ENCODE assay signal across 8 cellular contexts in the genomic region with DNA sequence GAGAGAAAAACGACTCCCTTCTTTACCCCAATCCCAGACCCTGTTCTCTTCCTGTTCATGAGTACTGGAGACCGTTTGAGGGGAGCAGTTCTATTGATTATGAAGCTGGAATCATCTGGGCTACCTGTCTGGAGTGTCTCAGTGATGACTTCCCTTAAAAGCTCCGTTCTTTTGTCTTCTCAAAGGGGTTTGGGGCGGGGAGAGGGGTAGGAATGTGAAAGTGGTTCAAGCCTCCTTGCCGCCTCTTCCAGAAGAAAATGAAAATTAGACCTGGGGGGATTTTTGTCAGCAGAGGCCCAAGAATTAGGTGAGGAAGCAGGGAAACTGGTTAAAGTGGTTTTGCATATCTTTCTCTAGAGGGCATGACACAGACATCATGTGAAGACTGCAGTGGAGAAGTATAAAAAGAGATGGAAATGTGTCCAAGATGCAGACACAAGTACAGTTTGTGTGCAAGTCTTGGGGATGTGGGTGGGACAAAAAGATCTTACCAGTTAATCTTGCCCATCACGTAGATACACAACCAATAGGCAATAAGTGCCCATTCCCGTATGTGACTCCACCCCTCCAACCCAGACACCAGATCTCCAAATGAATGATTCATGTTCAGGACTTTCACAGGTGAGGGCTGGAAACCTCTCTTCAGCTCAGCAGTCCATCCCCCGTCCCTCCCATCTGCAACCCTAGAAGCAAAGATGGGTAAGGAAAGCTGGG. TPM values are rescaled to one million over a fixed set of nuclear protein-coding genes. Genes with fewer than 3 reads are reported as not detected.
A peak's percentile ranks its signal among the peaks of the same experiment; 100 is the strongest.
DNase-seq lines count a peak whose midpoint lies in the region; ATAC-seq and TF ChIP-seq lines count a peak whose summit lies in the region.

No MANE protein-coding gene starts in this region.

- H3K9me3 Mint-ChIP-seq in CD14-positive monocyte, result peaks cover 0 to 1% (median 0%) of the 10 kb centered on the region in 7 donors
- no peaks in the 10 kb centered on the region for H3K9me3 Mint-ChIP-seq in activated CD4-positive, alpha-beta memory T cell treated with anti-CD3 and anti-CD28 coated beads for 36 hours
- H3K9me3 Mint-ChIP-seq in naive thymus-derived CD4-positive, alpha-beta T cell, result no peaks in the 10 kb centered on the region

- no peaks in the 10 kb centered on the region for H3K9me3 ChIP-seq in right atrium auricular region
- H3K9me3 ChIP-seq in naive thymus-derived CD4-positive, alpha-beta T cell (ENCODE audit: control insufficient read depth in 2 of 3, low read length in 3 of 3), result no peaks in the 10 kb centered on the region
- no peaks in the 10 kb centered on the region for H3K9me3 ChIP-seq in effector memory CD4-positive, alpha-beta T cell (ENCODE audit: control insufficient read depth, low read length)

- intact Hi-C loops in CD14-positive monocyte (cut with micrococcal nuclease), result loop anchor here in 1 of 2 donors (5.0 to 10.0 kb wide), 3 partner anchors 40 to 248 kb away; partner anchors contain the start of gene BOLA1
- intact Hi-C loops in activated CD4-positive, alpha-beta memory T cell treated with anti-CD3 and anti-CD28 coated beads for 36 hours (cut with micrococcal nuclease), result loop anchor here (5.0 kb wide), 1 partner anchor 75 kb away; the partner anchor contains the start of gene OTUD7B
- intact Hi-C loops in naive thymus-derived CD4-positive, alpha-beta T cell (cut with micrococcal nuclease), result loop anchor here in 1 of 2 donors (1.0 kb wide), 1 partner anchor 10 kb away; the partner anchor contains the start of gene SF3B4

- TF ChIP-seq CTCF in CD14-positive monocyte (IDR thresholded peaks at IDR 0.05), result no peak
- peak in 1 of 2 donors; percentile 10 for TF ChIP-seq CTCF in right atrium auricular region (IDR thresholded peaks at IDR 0.05)

- no peaks in the 10 kb centered on the region for H3K36me3 ChIP-seq in right atrium auricular region
- no peaks in the 10 kb centered on the region for H3K36me3 ChIP-seq in naive thymus-derived CD4-positive, alpha-beta T cell (ENCODE audit: control insufficient read depth in 2 of 3, insufficient read depth in 3 of 3, low read length in 3 of 3)
- no peaks in the 10 kb centered on the region for H3K36me3 ChIP-seq in effector memory CD4-positive, alpha-beta T cell (ENCODE audit: control insufficient read depth, insufficient read depth, low read length)

- H3K27ac Mint-ChIP-seq in CD14-positive monocyte, result peak overlapping the region in 5 of 7 donors; percentile 11 to 90 (median 58)
- peak overlapping the region; percentile 25 for H3K27ac Mint-ChIP-seq in activated CD4-positive, alpha-beta memory T cell treated with anti-CD3 and anti-CD28 coated beads for 36 hours
- peak overlapping the region in 3 of 9 donors; percentile 23 to 75 (median 23) for H3K27ac Mint-ChIP-seq in naive thymus-derived CD4-positive, alpha-beta T cell

- no peak overlapping the region for H3K4me3 Mint-ChIP-seq in CD14-positive monocyte
- no peak overlapping the region for H3K4me3 Mint-ChIP-seq in activated CD4-positive, alpha-beta memory T cell treated with anti-CD3 and anti-CD28 coated beads for 36 hours
- peak overlapping the region in 1 of 10 donors; percentile 56 for H3K4me3 Mint-ChIP-seq in naive thymus-derived CD4-positive, alpha-beta T cell

- CTCF ChIA-PET in activated CD4-positive, alpha-beta memory T cell treated with anti-CD3 and anti-CD28 coated beads for 36 hours (lab: Charles Lee), result no interaction called here
- CTCF ChIA-PET in naive thymus-derived CD4-positive, alpha-beta T cell (lab: Charles Lee), result no interaction called here

- peaks cover 0 to 11% (median 0%) of the 10 kb centered on the region in 3 donors for H3K27me3 Mint-ChIP-seq in CD14-positive monocyte (ENCODE audit: low read depth in 3 of 3)
- no peaks in the 10 kb centered on the region for H3K27me3 Mint-ChIP-seq in activated CD4-positive, alpha-beta memory T cell treated with anti-CD3 and anti-CD28 coated beads for 36 hours
- H3K27me3 Mint-ChIP-seq in naive thymus-derived CD4-positive, alpha-beta T cell, result peaks cover 0 to 2% (median 0%) of the 10 kb centered on the region in 5 donors

- H3K4me3 ChIP-seq in right atrium auricular region (peak overlapping the region; percentile 43 to 54), skeletal muscle cell (ENCODE audit: low read depth, low read length) (peak overlapping the region; percentile 72)
- no peak overlapping the region for H3K4me3 ChIP-seq in naive thymus-derived CD4-positive, alpha-beta T cell (ENCODE audit: low read length)
- no peak overlapping the region for H3K4me3 ChIP-seq in effector memory CD4-positive, alpha-beta T cell (ENCODE audit: insufficient read depth, low read depth, low read length, poor library complexity, severe bottlenecking)

- peak overlapping the region; percentile 72 to 89 for H3K27ac ChIP-seq in right atrium auricular region
- H3K27ac ChIP-seq in naive thymus-derived CD4-positive, alpha-beta T cell (ENCODE audit: low read depth, low read length), result no peak overlapping the region
- no peak overlapping the region for H3K27ac ChIP-seq in effector memory CD4-positive, alpha-beta T cell (ENCODE audit: insufficient read depth, low read length, poor library complexity, severe bottlenecking)

- POLR2A ChIA-PET in activated CD4-positive, alpha-beta memory T cell treated with anti-CD3 and anti-CD28 coated beads for 36 hours (lab: Charles Lee), result interaction anchor here (1.1 to 2.6 kb wide), 3 partner anchors 9 to 53 kb away, joined by 3 to 13 read pairs (median 3); a partner anchor contains a TSS
- POLR2A ChIA-PET in naive thymus-derived CD4-positive, alpha-beta T cell (lab: Charles Lee), result interaction anchor here (0.9 to 1.2 kb wide), 3 partner anchors 9 to 20 kb away, joined by 3 to 7 read pairs (median 4); partner anchors contain the start of genes SF3B4 and SV2A

- ATAC-seq in naive thymus-derived CD4-positive, alpha-beta T cell, result no peak
- ATAC-seq in GM21423 (IDR thresholded peaks at IDR 0.05; ENCODE audit: unreplicated experiment), result no peak

- no peaks in the 10 kb centered on the region for H3K27me3 ChIP-seq in right atrium auricular region
- H3K27me3 ChIP-seq in naive thymus-derived CD4-positive, alpha-beta T cell (ENCODE audit: control insufficient read depth in 2 of 2, insufficient read depth in 2 of 2, low read length in 2 of 2), result no peaks in the 10 kb centered on the region
- no peaks in the 10 kb centered on the region for H3K27me3 ChIP-seq in effector memory CD4-positive, alpha-beta T cell (replicated peaks; ENCODE audit: control insufficient read depth, insufficient read depth, low read length, poor library complexity, severe bottlenecking)

- peaks cover 0 to 50% of the 10 kb centered on the region in 2 donors for H3K4me1 ChIP-seq in right atrium auricular region
- no peaks in the 10 kb centered on the region for H3K4me1 ChIP-seq in naive thymus-derived CD4-positive, alpha-beta T cell (ENCODE audit: control insufficient read depth in 2 of 2, insufficient read depth in 2 of 2, low read length in 2 of 2)
- H3K4me1 ChIP-seq in effector memory CD4-positive, alpha-beta T cell (ENCODE audit: control insufficient read depth, insufficient read depth, low read length, poor library complexity, severe bottlenecking), result peaks cover 5% of the 10 kb centered on the region

- H3K4me1 Mint-ChIP-seq in CD14-positive monocyte, result peaks cover 61% of the 10 kb centered on the region
- H3K4me1 Mint-ChIP-seq in activated CD4-positive, alpha-beta memory T cell treated with anti-CD3 and anti-CD28 coated beads for 36 hours (ENCODE audit: low read depth), result peaks cover 31% of the 10 kb centered on the region
- peaks cover 0 to 27% (median 7%) of the 10 kb centered on the region in 7 donors for H3K4me1 Mint-ChIP-seq in naive thymus-derived CD4-positive, alpha-beta T cell

- no peak for DNase-seq in CD14-positive monocyte (ENCODE audit: low spot score)
- peak; percentile 83 for DNase-seq in HT1080 (ENCODE audit: low read depth)
- DNase-seq in activated CD4-positive, alpha-beta memory T cell treated with anti-CD3 and anti-CD28 coated beads for 36 hours, result no peak
- no peak for DNase-seq in right atrium auricular region (ENCODE audit: low spot score)
- no peak for DNase-seq in skeletal muscle cell (ENCODE audit: low read depth)
- DNase-seq in naive thymus-derived CD4-positive, alpha-beta T cell, result no peak
- DNase-seq in effector memory CD4-positive, alpha-beta T cell, result no peak

- peaks cover 6 to 9% of the 10 kb centered on the region in 2 donors for H3K36me3 Mint-ChIP-seq in CD14-positive monocyte
- H3K36me3 Mint-ChIP-seq in activated CD4-positive, alpha-beta memory T cell treated with anti-CD3 and anti-CD28 coated beads for 36 hours, result no peaks in the 10 kb centered on the region
- peaks cover 0 to 2% (median 0%) of the 10 kb centered on the region in 5 donors for H3K36me3 Mint-ChIP-seq in naive thymus-derived CD4-positive, alpha-beta T cell

RNA-seq across cellular contexts. Expression of gene MTMR11, which starts 0.5 kb away (rescaled TPM):
- 10 to 100 TPM; 53.1 to 54.6 TPM for polyA plus RNA-seq in CD14-positive monocyte
- total RNA-seq in HT1080 (2014; rRNA removed; shearing (Covaris generic)), result 38.2 and 60.8 TPM in 2 replicates
- polyA plus RNA-seq in HT1080 (2015; cell fraction: cytosol; rRNA removed), result 90.4 and 91.1 TPM in 2 replicates
- polyA plus RNA-seq in HT1080 (2015; cell fraction: nucleus; rRNA removed), result 165 and 169 TPM in 2 replicates
- total RNA-seq in activated CD4-positive, alpha-beta memory T cell treated with anti-CD3 and anti-CD28 coated beads for 36 hours, result 1 to 10 TPM; 1.7 to 2.2 TPM
- total RNA-seq in right atrium auricular region, result 1 to 10 TPM; 1.6 to 9.6 TPM
- total RNA-seq in naive thymus-derived CD4-positive, alpha-beta T cell, result 10 to 100 TPM in 1 of 5 experiments, 1 to 10 TPM in 4; 1.2 to 14.2 (median 3.6) TPM
- not detected for polyA plus RNA-seq in naive thymus-derived CD4-positive, alpha-beta T cell

RNA-seq across cellular contexts. Expression of gene SF3B4, which starts 9.5 kb away (rescaled TPM):
- 10 to 100 TPM; 52.2 to 78.6 TPM for polyA plus RNA-seq in CD14-positive monocyte
- total RNA-seq in HT1080 (2014; rRNA removed; shearing (Covaris generic)), result 21.4 and 35.8 TPM in 2 replicates
- polyA plus RNA-seq in HT1080 (2015; cell fraction: cytosol; rRNA removed), result 89.3 and 103 TPM in 2 replicates
- polyA plus RNA-seq in HT1080 (2015; cell fraction: nucleus; rRNA removed), result 123 and 126 TPM in 2 replicates
- total RNA-seq in activated CD4-positive, alpha-beta memory T cell treated with anti-CD3 and anti-CD28 coated beads for 36 hours, result 10 to 100 TPM; 72.7 to 75.7 TPM
- total RNA-seq in right atrium auricular region, result 10 to 100 TPM in 1 of 2 donors, 1 to 10 TPM in 1; 5.7 to 12.3 TPM
- 100 to 1,000 TPM in 1 of 5 experiments, 10 to 100 TPM in 4; 39.0 to 103 (median 43.4) TPM for total RNA-seq in naive thymus-derived CD4-positive, alpha-beta T cell
- polyA plus RNA-seq in naive thymus-derived CD4-positive, alpha-beta T cell, result 100 to 1,000 TPM in 1 of 2 donors, 10 to 100 TPM in 1; 80.8 to 114 TPM

RNA-seq across cellular contexts. Expression of gene SV2A, which starts 19.5 kb away (rescaled TPM):
- polyA plus RNA-seq in CD14-positive monocyte, result under 1 TPM; 0.14 to 0.17 TPM
- 23.1 and 27.7 TPM in 2 replicates for total RNA-seq in HT1080 (2014; rRNA removed; shearing (Covaris generic))
- 14.4 and 17.7 TPM in 2 replicates for polyA plus RNA-seq in HT1080 (2015; cell fraction: cytosol; rRNA removed)
- 31.7 and 32.3 TPM in 2 replicates for polyA plus RNA-seq in HT1080 (2015; cell fraction: nucleus; rRNA removed)
- 1 to 10 TPM; 9.6 to 9.8 TPM for total RNA-seq in activated CD4-positive, alpha-beta memory T cell treated with anti-CD3 and anti-CD28 coated beads for 36 hours
- total RNA-seq in right atrium auricular region, result 1 to 10 TPM; 1.0 to 6.3 TPM
- 10 to 100 TPM in 1 of 5 experiments, 1 to 10 TPM in 4; 2.6 to 18.8 (median 3.1) TPM for total RNA-seq in naive thymus-derived CD4-positive, alpha-beta T cell
- polyA plus RNA-seq in naive thymus-derived CD4-positive, alpha-beta T cell, result 1 to 10 TPM; 1.3 to 2.1 TPM

RNA-seq across cellular contexts. Expression of gene BOLA1, which starts 37.8 kb away (rescaled TPM):
- polyA plus RNA-seq in CD14-positive monocyte, result 10 to 100 TPM; 17.6 to 17.8 TPM
- total RNA-seq in HT1080 (2014; rRNA removed; shearing (Covaris generic)), result 15.1 and 19.2 TPM in 2 replicates
- polyA plus RNA-seq in HT1080 (2015; cell fraction: cytosol; rRNA removed), result 21.2 and 24.7 TPM in 2 replicates
- polyA plus RNA-seq in HT1080 (2015; cell fraction: nucleus; rRNA removed), result 14.8 and 21.1 TPM in 2 replicates
- 10 to 100 TPM; 27.9 to 29.6 TPM for total RNA-seq in activated CD4-positive, alpha-beta memory T cell treated with anti-CD3 and anti-CD28 coated beads for 36 hours
- 10 to 100 TPM; 26.3 to 28.0 TPM for total RNA-seq in right atrium auricular region
- total RNA-seq in naive thymus-derived CD4-positive, alpha-beta T cell, result 10 to 100 TPM in 3 of 5 experiments, 1 to 10 TPM in 2; 7.8 to 28.9 (median 18.2) TPM
- polyA plus RNA-seq in naive thymus-derived CD4-positive, alpha-beta T cell, result 10 to 100 TPM; 38.2 to 50.9 TPM

Comparison
In these comparisons a context has a peak if more than half of its experiments do, and no peak if none do; other contexts are left out.
1. H3K27ac ChIP-seq: peak in right atrium auricular region (2 of 2); none in naive thymus-derived CD4-positive, alpha-beta T cell (single experiment) and effector memory CD4-positive, alpha-beta T cell (single experiment).
2. H3K4me3 ChIP-seq: peak in right atrium auricular region (2 of 2) and skeletal muscle cell (single experiment); none in naive thymus-derived CD4-positive, alpha-beta T cell (single experiment) and effector memory CD4-positive, alpha-beta T cell (single experiment).